Comparison of ENCODE assay signal across 1 cellular context in genomic region chr7:55939514-55940123, GRCh38.
TF ChIP-seq lines count a peak whose summit lies in the region.

No MANE protein-coding gene starts in this region.

TF ChIP-seq in K562, 482 proteins besides CTCF, POLR2A, EP300 and RAD21:
- TF ChIP-seq CEBPB (tag; IDR thresholded peaks at IDR 0.05) (no peak), NCOA2 (IDR thresholded peaks at IDR 0.05; ENCODE audit: partially characterized antibody in 2 of 2) (no peak), ZNF12 (CRISPR knock-in tag; IDR thresholded peaks at IDR 0.05) (no peak), KDM1A (IDR thresholded peaks at IDR 0.05) (no peak), RFX1 (IDR thresholded peaks at IDR 0.05) (no peak), U2AF2 (optimal IDR thresholded peaks at IDR 0.05; ENCODE audit: low read depth, low read length) (no peak), SREBF1 (IDR thresholded peaks at IDR 0.05; ENCODE audit: borderline replicate concordance, low read depth, low read length) (no peak), ZNF280A (IDR thresholded peaks at IDR 0.05; ENCODE audit: low read depth, partially characterized antibody) (peak; percentile 18), MTA3 (IDR thresholded peaks at IDR 0.05; ENCODE audit: borderline replicate concordance) (no peak), ZFX (CRISPR knock-in tag; IDR thresholded peaks at IDR 0.05) (no peak), ZNF75A (CRISPR knock-in tag; IDR thresholded peaks at IDR 0.05) (peak; percentile 88), ZNF717 (CRISPR knock-in tag; IDR thresholded peaks at IDR 0.05) (no peak), FOXO4 (CRISPR knock-in tag; IDR thresholded peaks at IDR 0.05) (no peak), GTF2F1 (IDR thresholded peaks at IDR 0.05; ENCODE audit: low read depth, low read length) (no peak), ILF3 (IDR thresholded peaks at IDR 0.05; ENCODE audit: borderline replicate concordance) (no peak), CHCHD3 (CRISPR knock-in tag; IDR thresholded peaks at IDR 0.05) (no peak), ARID2 (IDR thresholded peaks at IDR 0.05) (no peak), KLF6 (CRISPR knock-in tag; IDR thresholded peaks at IDR 0.05; ENCODE audit: borderline replicate concordance) (no peak), ZNF274 (IDR thresholded peaks at IDR 0.05; ENCODE audit: borderline replicate concordance, low read depth, low read length) (peak; percentile 99), NRF1 (conservative IDR thresholded peaks at IDR 0.05 in 1 of 2, IDR thresholded peaks at IDR 0.05 in 1 of 2) (no peak), HLTF (IDR thresholded peaks at IDR 0.05) (no peak), ZNF444 (CRISPR knock-in tag; IDR thresholded peaks at IDR 0.05) (no peak), MITF (IDR thresholded peaks at IDR 0.05) (no peak), ELK3 (CRISPR knock-in tag; IDR thresholded peaks at IDR 0.05) (no peak), REST (CRISPR knock-in tag; IDR thresholded peaks at IDR 0.05; ENCODE audit: low read depth) (no peak), RBM25 (IDR thresholded peaks at IDR 0.05; ENCODE audit: low read depth, low read length, severe bottlenecking) (no peak), CBX3 (IDR thresholded peaks at IDR 0.05; ENCODE audit: borderline replicate concordance in 1 of 2, low read length in 2 of 2) (0 out of 3 replicates have a peak, but pooled peaks of 1 of the 2 experiments have one; percentile 21), TRIM28 (IDR thresholded peaks at IDR 0.05) (peak; percentile 88), EHMT2 (IDR thresholded peaks at IDR 0.05) (no peak), RBFOX2 (IDR thresholded peaks at IDR 0.05; ENCODE audit: low read depth, low read length) (no peak)
